In genomic region chr18:44681039-44681595, GRCh38 we compare ENCODE assay signal across 8 cellular contexts. TPM values are rescaled to one million over a fixed set of nuclear protein-coding genes. Genes with fewer than 3 reads are reported as not detected.
DNase-seq lines count a peak whose midpoint lies in the region; ATAC-seq and TF ChIP-seq lines count a peak whose summit lies in the region.

No MANE protein-coding gene starts in this region.

- peaks cover 0 to 33% (median 9%) of the 10 kb centered on the region in 11 experiments; a peak in 12 of 22 replicates for H4K20me1 ChIP-seq in BLaER1 treated with 17β-estradiol and CSF1 and Interleukin-3, amounts not matched to agents 10 nM and 100 nM
- H4K20me1 ChIP-seq in mammary epithelial cell (ENCODE audit: insufficient read depth, low read length), result no peaks in the 10 kb centered on the region

- no peak for ATAC-seq in GM18870 (IDR thresholded peaks at IDR 0.05; ENCODE audit: unreplicated experiment)

- peak overlapping the region; percentile 63 for H3K27ac Mint-ChIP-seq in mesothelial cell of epicardium

- H3K4me1 Mint-ChIP-seq in mesothelial cell of epicardium, result peaks cover 6% of the 10 kb centered on the region

- CTCF ChIA-PET in mammary epithelial cell (lab: Charles Lee; ENCODE audit: low non-redundant PET), result interaction anchor here (1.0 kb wide), 1 partner anchor 12 kb away, joined by 7 read pairs; no protein-coding TSS in a partner anchor

- no peaks in the 10 kb centered on the region for H3K36me3 Mint-ChIP-seq in mesothelial cell of epicardium

- TSS peak; percentile 69 for BruUV-seq in mammary epithelial cell (replicated peaks; lab: Mats Ljungman, UMichigan)

- WGBS in HUES64, result 7% methylated on average over 16 of the region's 18 CpGs
- WGBS in mammary epithelial cell (ENCODE audit: low coverage, missing lambda C conversion rate), result 3% methylated on average over 18 of the region's 18 CpGs

- H3K79me2 ChIP-seq in mammary epithelial cell (ENCODE audit: insufficient read depth, low read length), result peaks cover 47% of the 10 kb centered on the region

- dilution Hi-C loops in mammary epithelial cell (cut with HindIII; ENCODE audit: low sequenced_read_pairs), result no loop called here

- peaks cover 33 to 67% (median 44%) of the 10 kb centered on the region in 11 experiments for H3K27me3 ChIP-seq in BLaER1 treated with 17β-estradiol and CSF1 and Interleukin-3, amounts not matched to agents 10 nM and 100 nM
- H3K27me3 ChIP-seq in HUES64 (ENCODE audit: insufficient read depth, low read length) (peaks cover 14% of the 10 kb centered on the region), mammary epithelial cell (ENCODE audit: insufficient read depth, low read length) (no peaks in the 10 kb centered on the region)

- peak overlapping the region in 7 of 11 experiments; percentile 27 to 70 (median 32); a peak in 8 of 22 replicates for H3K27ac ChIP-seq in BLaER1 treated with 17β-estradiol and CSF1 and Interleukin-3, amounts not matched to agents 10 nM and 100 nM
- H3K27ac ChIP-seq in HUES64 (ENCODE audit: low read depth, low read length) (no peak overlapping the region), mammary epithelial cell (ENCODE audit: insufficient read depth, low read depth, low read length) (peak overlapping the region; percentile 65)

- no peaks in the 10 kb centered on the region for H3K36me3 ChIP-seq in BLaER1 treated with 17β-estradiol and CSF1 and Interleukin-3, amounts not matched to agents 10 nM and 100 nM
- H3K36me3 ChIP-seq in HUES64 (ENCODE audit: insufficient read depth, low read length), result no peaks in the 10 kb centered on the region
- H3K36me3 ChIP-seq in mammary epithelial cell (ENCODE audit: insufficient read depth, low read length), result no peaks in the 10 kb centered on the region

- in situ Hi-C loops in mammary epithelial cell (cut with MboI; ENCODE audit: low sequenced_read_pairs in 2 of 2), result loop anchor here (10.0 to 25.0 kb wide), 3 partner anchors 204 to 544 kb away; no protein-coding TSS in a partner anchor

- peak overlapping the region in 10 of 11 experiments; percentile 40 to 95 (median 62); a peak in 19 of 22 replicates for H3K9ac ChIP-seq in BLaER1 treated with 17β-estradiol and CSF1 and Interleukin-3, amounts not matched to agents 10 nM and 100 nM
- H3K9ac ChIP-seq in HUES64 (ENCODE audit: low read depth, low read length) (peak overlapping the region; percentile 51; the same call in 1 of the 2 replicates), mammary epithelial cell (ENCODE audit: insufficient read depth, low read length) (peak overlapping the region; percentile 67)

- no peak for TF ChIP-seq CTCF in mammary epithelial cell (conservative IDR thresholded peaks at IDR 0.05 in 1 of 2, IDR thresholded peaks at IDR 0.05 in 1 of 2; ENCODE audit: extremely low read depth in 1 of 2, insufficient read depth in 1 of 2, low read depth in 1 of 2, low read length in 2 of 2)
- TF ChIP-seq CTCF in mesothelial cell of epicardium (IDR thresholded peaks at IDR 0.05; ENCODE audit: unreplicated experiment), result no peak

- peak overlapping the region; percentile 79 to 91 (median 86); a peak in 19 of 20 replicates for H3K4me3 ChIP-seq in BLaER1 treated with 17β-estradiol and CSF1 and Interleukin-3, amounts not matched to agents 10 nM and 100 nM
- peak overlapping the region; percentile 60 for H3K4me3 ChIP-seq in HUES64 (ENCODE audit: low read length)
- peak overlapping the region; percentile 78 to 90 (median 78) for H3K4me3 ChIP-seq in mammary epithelial cell (replicated peaks in 1 of 3; ENCODE audit: insufficient read depth in 1 of 3, low read depth in 2 of 3, low read length in 3 of 3)

- peaks cover 12 to 40% (median 30%) of the 10 kb centered on the region in 10 experiments; a peak in 19 of 20 replicates for H3K4me1 ChIP-seq in BLaER1 treated with 17β-estradiol and CSF1 and Interleukin-3, amounts not matched to agents 10 nM and 100 nM
- H3K4me1 ChIP-seq in HUES64 (ENCODE audit: insufficient read depth, low read length) (peaks cover 25% of the 10 kb centered on the region), mammary epithelial cell (ENCODE audit: insufficient read depth, low read length) (peaks cover 34% of the 10 kb centered on the region)

- no peaks in the 10 kb centered on the region for H3K9me3 Mint-ChIP-seq in mesothelial cell of epicardium

- H3K9me3 ChIP-seq in BLaER1 treated with 17β-estradiol and CSF1 and Interleukin-3, amounts not matched to agents 10 nM and 100 nM (replicated peaks in 1 of 11), result no peaks in the 10 kb centered on the region
- H3K9me3 ChIP-seq in HUES64 (ENCODE audit: insufficient read depth, low read depth, low read length) (no peaks in the 10 kb centered on the region), mammary epithelial cell (replicated peaks; ENCODE audit: insufficient read depth, low read length) (no peaks in the 10 kb centered on the region)

- peak overlapping the region; percentile 76 to 99 (median 94) for H3K4me2 ChIP-seq in BLaER1 treated with 17β-estradiol and CSF1 and Interleukin-3, amounts not matched to agents 10 nM and 100 nM
- peak overlapping the region; percentile 80 for H3K4me2 ChIP-seq in mammary epithelial cell (ENCODE audit: insufficient read depth, low read depth, low read length)

- H3K4me3 Mint-ChIP-seq in mesothelial cell of epicardium, result no peak overlapping the region

- intact Hi-C loops in mammary epithelial cell (cut with micrococcal nuclease), result no loop called here

- H3K27me3 Mint-ChIP-seq in mesothelial cell of epicardium (ENCODE audit: low read depth), result no peaks in the 10 kb centered on the region

- peak overlapping the region; percentile 86 for H2AFZ ChIP-seq in mammary epithelial cell (ENCODE audit: low read depth, low read length)

- no peak for DNase-seq in mammary epithelial cell
- DNase-seq in mesothelial cell of epicardium (ENCODE audit: low spot score in 2 of 2, unreplicated experiment in 2 of 2), result no peak
- DNase-seq in NCI-H1436 treated with DMSO at 0.1 percent for 48 hours (lab: John Stamatoyannopoulos, UW), result no peak
- DNase-seq in NCI-H1048 (lab: John Stamatoyannopoulos, UW), result no peak
- no peak for DNase-seq in activated T-cell treated with anti-CD3 and anti-CD28 coated beads for 4 hours

RNA-seq across cellular contexts. Expression of gene SETBP1, which starts 0.4 kb away (rescaled TPM):
- 3.0 TPM for polyA plus RNA-seq in HUES64 (2013, experiment 1 of 2)
- 3.9 TPM for polyA plus RNA-seq in HUES64 (2013, experiment 2 of 2)
- total RNA-seq in mammary epithelial cell (10 to 100 TPM; 23.2 to 34.7 TPM), mesothelial cell of epicardium (44.6 to 47.7 TPM (median 46.0 TPM) in 3 replicates)
- 7.4 TPM for polyA plus RNA-seq in mammary epithelial cell
- 12.7 TPM for polyA minus RNA-seq in mammary epithelial cell
